In genomic region chr14:26678732-26679420, GRCh38 we compare ENCODE assay signal across 8 cellular contexts.
DNase-seq lines count a peak whose midpoint lies in the region; TF ChIP-seq lines count a peak whose summit lies in the region.
"Not testable (repeated sequence)": the region's sequence is repeated elsewhere in the genome, so short reads cannot be mapped to it uniquely, and the experiment has no call there.

No MANE protein-coding gene starts in this region.

- not testable (repeated sequence) for H3K27me3 ChIP-seq in Caco-2 (replicated peaks; ENCODE audit: control insufficient read depth, insufficient read depth, low read length); neural progenitor cell

- POLR2A ChIA-PET in Caco-2 (lab: Charles Lee) = not testable (repeated sequence)

- H3K4me2 ChIP-seq in neural progenitor cell = peak overlapping the region; percentile 25

- not testable (repeated sequence) for H4K20me1 ChIP-seq in neural progenitor cell (ENCODE audit: low read depth)

- intact Hi-C loops in Caco-2 (cut with micrococcal nuclease; ENCODE audit: unreplicated experiment) = not testable (repeated sequence)

- H3K79me2 ChIP-seq in neural progenitor cell (ENCODE audit: low read depth) = not testable (repeated sequence)

- not testable (repeated sequence) for H3K36me3 ChIP-seq in Caco-2 (ENCODE audit: control insufficient read depth, insufficient read depth, low read length); neural progenitor cell

- H3K9me3 ChIP-seq in Caco-2; neural progenitor cell (ENCODE audit: low read depth): not testable (repeated sequence)

- H3K4me3 Mint-ChIP-seq in Caco-2 (ENCODE audit: unreplicated experiment) = peak overlapping the region; percentile 73
- H3K4me3 Mint-ChIP-seq in chondrocyte (ENCODE audit: unreplicated experiment) = peak overlapping the region; percentile 74
- not testable (repeated sequence) for H3K4me3 Mint-ChIP-seq in neural progenitor cell
- peak overlapping the region; percentile 57 for H3K4me3 Mint-ChIP-seq in type B pancreatic cell

- H3K4me3 ChIP-seq in Caco-2 (ENCODE audit: low read depth, low read length) (peak overlapping the region; percentile 36), neural progenitor cell (peak overlapping the region; percentile 19)

- peak overlapping the region; percentile 61 for H2AFZ ChIP-seq in neural progenitor cell (replicated peaks)

- H3K36me3 Mint-ChIP-seq in Caco-2 (ENCODE audit: insufficient read depth, unreplicated experiment); chondrocyte (ENCODE audit: low read depth); neural progenitor cell; type B pancreatic cell: not testable (repeated sequence)

- CTCF ChIA-PET in Caco-2 (lab: Charles Lee) = not testable (repeated sequence)

- peaks cover 16% of the 10 kb centered on the region for H3K9me3 Mint-ChIP-seq in Caco-2 (ENCODE audit: unreplicated experiment)
- H3K9me3 Mint-ChIP-seq in chondrocyte (ENCODE audit: low read depth) = peaks cover 17% of the 10 kb centered on the region
- peaks cover 15% of the 10 kb centered on the region for H3K9me3 Mint-ChIP-seq in neural progenitor cell
- not testable (repeated sequence) for H3K9me3 Mint-ChIP-seq in type B pancreatic cell

- H3K4me1 ChIP-seq in Caco-2, neural progenitor cell: not testable (repeated sequence)

- DNase-seq in Caco-2 = peak; percentile 19 to 33
- peak; percentile 1 for DNase-seq in HT-29 (ENCODE audit: low spot score)
- peak; percentile 39 for DNase-seq in NCI-H69 (lab: John Stamatoyannopoulos, UW)
- DNase-seq in RPMI8226 = peak; percentile 8
- DNase-seq in chondrocyte (ENCODE audit: low spot score); neural progenitor cell (ENCODE audit: low spot score); type B pancreatic cell (ENCODE audit: extremely low spot score, unreplicated experiment): not testable (repeated sequence)
- peak; percentile 45 for DNase-seq in islet precursor cell

- H3K27ac Mint-ChIP-seq in Caco-2 (ENCODE audit: unreplicated experiment) = peak overlapping the region; percentile 85
- peak overlapping the region; percentile 51 for H3K27ac Mint-ChIP-seq in chondrocyte (ENCODE audit: unreplicated experiment)
- not testable (repeated sequence) for H3K27ac Mint-ChIP-seq in neural progenitor cell
- peak overlapping the region; percentile 31 for H3K27ac Mint-ChIP-seq in type B pancreatic cell

- not testable (repeated sequence) for H3K4me1 Mint-ChIP-seq in Caco-2 (ENCODE audit: low read depth, unreplicated experiment); chondrocyte (ENCODE audit: low read depth); neural progenitor cell; type B pancreatic cell (ENCODE audit: unreplicated experiment)

- not testable (repeated sequence) for TF ChIP-seq CTCF in Caco-2 (IDR thresholded peaks at IDR 0.05; ENCODE audit: insufficient read depth in 1 of 2, low read depth in 1 of 2, low read length in 1 of 2, severe bottlenecking in 1 of 2, unreplicated experiment in 1 of 2); chondrocyte (IDR thresholded peaks at IDR 0.05); neural progenitor cell (IDR thresholded peaks at IDR 0.05); type B pancreatic cell (conservative IDR thresholded peaks at IDR 0.05)

- not testable (repeated sequence) for H3K9ac ChIP-seq in neural progenitor cell

- not testable (repeated sequence) for H3F3A ChIP-seq in neural progenitor cell (ENCODE audit: low read depth)

- H3K27ac ChIP-seq in neural progenitor cell = not testable (repeated sequence)

- H3K27me3 Mint-ChIP-seq in Caco-2 (ENCODE audit: insufficient read depth, unreplicated experiment); chondrocyte (ENCODE audit: low read depth); neural progenitor cell (ENCODE audit: insufficient read depth, low read depth); type B pancreatic cell: not testable (repeated sequence)

- not testable (repeated sequence) for BruUV-seq in Caco-2 (replicated peaks; lab: Mats Ljungman, UMichigan)
